ENCODE assay signal across 21 cellular contexts in genomic region chr3:149382518-149382917, GRCh38. TPM values are rescaled to one million over a fixed set of nuclear protein-coding genes. Genes with fewer than 3 reads are reported as not detected.
A peak's percentile ranks its signal among the peaks of the same experiment; 100 is the strongest.
DNase-seq lines count a peak whose midpoint lies in the region; ATAC-seq and TF ChIP-seq lines count a peak whose summit lies in the region.
"Had no signal": no experiment of that assay in that cellular context is flagged by ENCODE, and none has a peak within 500 bp of the region (broad histone marks: within the 10 kb centered on the region; RNA-seq: fewer than 3 reads in every experiment).

No MANE protein-coding gene starts in this region.

- peak overlapping the region; percentile 61 for H3K9ac ChIP-seq in PC-3 (ENCODE audit: low read length)

- intact Hi-C loops in PC-3 (cut with micrococcal nuclease), result no loop called here
- intact Hi-C loops in lower lobe of right lung (cut with DNase I), result no loop called here

- BruUV-seq in PC-3 (replicated peaks; lab: Mats Ljungman, UMichigan), result no TSS peak

- in situ Hi-C loops in brain microvascular endothelial cell (cut with HindIII; ENCODE audit: low pct_ligation_motif_present, low sequenced_read_pairs), result no loop called here

- no peak for ATAC-seq in PC-3
- no peak for ATAC-seq in lower lobe of right lung
- ATAC-seq in thoracic aorta (ENCODE audit: insufficient number of reproducible peaks, low FRiP score, low read depth), result no peak
- no peak for ATAC-seq in GM21619 (IDR thresholded peaks at IDR 0.05; ENCODE audit: unreplicated experiment)
- ATAC-seq in GM21737 (IDR thresholded peaks at IDR 0.05; ENCODE audit: unreplicated experiment), result no peak
- ATAC-seq: left lung; stimulated activated naive CD8-positive, alpha-beta T cell treated with anti-CD3 and anti-CD28 coated beads, Interleukin-15, Interleukin-2, amounts not matched to agents 100 U/mL and 50 U/mL, for 24 hours; WTC11 had no signal

- H2AFZ ChIP-seq in PC-3 (ENCODE audit: low read length), result no peak overlapping the region

- POLR2A ChIA-PET in PC-3 (lab: Charles Lee; ENCODE audit: unreplicated experiment), result interaction anchor here (0.6 to 0.9 kb wide), 3 partner anchors 8 to 140 kb away, joined by 3 to 4 read pairs (median 4); no protein-coding TSS in a partner anchor

- H3K27me3 ChIP-seq in PC-3 (ENCODE audit: low read length) (no peaks in the 10 kb centered on the region), brain microvascular endothelial cell (replicated peaks) (no peaks in the 10 kb centered on the region), lower lobe of right lung (ENCODE audit: low read depth) (no peaks in the 10 kb centered on the region), thoracic aorta (replicated peaks; ENCODE audit: insufficient read depth) (no peaks in the 10 kb centered on the region)
- H3K27me3 ChIP-seq: left lung, spleen, thyroid gland had no signal

- DNase-seq in PC-3 (no peak), brain microvascular endothelial cell (peak; percentile 65), lower lobe of right lung (no peak), thoracic aorta (ENCODE audit: low spot score) (no peak), amniotic stem cell (lab: John Stamatoyannopoulos, UW) (no peak)
- DNase-seq: activated CD4-positive, alpha-beta memory T cell treated with anti-CD3 and anti-CD28 coated beads for 36 hours; activated effector memory CD4-positive, alpha-beta T cell treated with anti-CD3 and anti-CD28 coated beads, Interleukin-2, amount 50 U/mL, for 16 hours; activated T-cell treated with anti-CD3 and anti-CD28 coated beads for 4 hours; left lung; NCI-H1417; NCI-H2107; NCI-H524; spleen; stimulated activated CD4-positive, alpha-beta T cell treated with anti-CD3 and anti-CD28 coated beads, Interleukin-4, amount 100 ng/mL, for 1 hour; stimulated activated naive CD8-positive, alpha-beta T cell treated with anti-CD3 and anti-CD28 coated beads, Interleukin-15, Interleukin-2, amounts not matched to agents 100 U/mL and 50 U/mL, for 24 hours; thyroid gland had no signal

- 0 out of 2 replicates have a peak, but pooled peaks cover 8% of the 10 kb centered on the region for H3K79me2 ChIP-seq in PC-3 (ENCODE audit: low read length)

- H3F3A ChIP-seq in PC-3 (ENCODE audit: low read length, unreplicated experiment), result peaks cover 20% of the 10 kb centered on the region

- H3K4me3 ChIP-seq in PC-3 (ENCODE audit: low read length), result no peak overlapping the region
- H3K4me3 ChIP-seq in brain microvascular endothelial cell (ENCODE audit: low read depth, low read length), result no peak overlapping the region
- no peak overlapping the region for H3K4me3 ChIP-seq in lower lobe of right lung
- no peak overlapping the region for H3K4me3 ChIP-seq in thoracic aorta
- H3K4me3 ChIP-seq: left lung, spleen, thyroid gland had no signal

- peak overlapping the region; percentile 87 for H3K27ac ChIP-seq in PC-3 (ENCODE audit: low read length)
- H3K27ac ChIP-seq in brain microvascular endothelial cell, result peak overlapping the region; percentile 75
- H3K27ac ChIP-seq in lower lobe of right lung, result peak overlapping the region; percentile 31
- H3K27ac ChIP-seq in thoracic aorta, result peak overlapping the region; percentile 26 to 48
- H3K27ac ChIP-seq: HL-60, left lung, thyroid gland had no signal

- H3K9me2 ChIP-seq in PC-3 (replicated peaks; ENCODE audit: low read length), result no peaks in the 10 kb centered on the region

- H4K20me1 ChIP-seq in PC-3 (ENCODE audit: low read length), result no peaks in the 10 kb centered on the region

- peak overlapping the region; percentile 53 for H3K4me2 ChIP-seq in PC-3 (ENCODE audit: low read length)

- H3K4me1 ChIP-seq in PC-3 (ENCODE audit: insufficient read depth, low read length) (peaks cover 70% of the 10 kb centered on the region), lower lobe of right lung (peaks cover 43% of the 10 kb centered on the region), thoracic aorta (ENCODE audit: control insufficient read depth in 1 of 2, low read depth in 2 of 2) (peaks cover 13 to 57% of the 10 kb centered on the region in 2 donors)

- H3K36me3 ChIP-seq in PC-3 (ENCODE audit: low read depth, low read length) (no peaks in the 10 kb centered on the region), brain microvascular endothelial cell (replicated peaks) (no peaks in the 10 kb centered on the region), lower lobe of right lung (no peaks in the 10 kb centered on the region), thoracic aorta (no peaks in the 10 kb centered on the region)
- H3K36me3 ChIP-seq: left lung, spleen, thyroid gland had no signal

- CTCF ChIA-PET in PC-3 (lab: Charles Lee), result no interaction called here

- H3K9me3 ChIP-seq in PC-3 (ENCODE audit: low read length) (no peaks in the 10 kb centered on the region), lower lobe of right lung (no peaks in the 10 kb centered on the region), thoracic aorta (no peaks in the 10 kb centered on the region)
- H3K9me3 ChIP-seq: left lung, spleen, thyroid gland had no signal

- no peak for TF ChIP-seq CTCF in PC-3 (conservative IDR thresholded peaks at IDR 0.05; ENCODE audit: low read depth, low read length)
- no peak for TF ChIP-seq CTCF in brain microvascular endothelial cell (IDR thresholded peaks at IDR 0.05; ENCODE audit: low read depth, low read length, missing control alignments)
- no peak for TF ChIP-seq CTCF in lower lobe of right lung (IDR thresholded peaks at IDR 0.05)
- no peak for TF ChIP-seq CTCF in thoracic aorta (IDR thresholded peaks at IDR 0.05)

RNA-seq across cellular contexts. Expression of gene TM4SF1, which starts 5.1 kb away (rescaled TPM):
- total RNA-seq in PC-3 (2014; rRNA removed) (408 and 535 TPM in 2 replicates), lower lobe of right lung (146 TPM), thoracic aorta (100 to 1,000 TPM; 227 to 342 TPM)

RNA-seq across cellular contexts. Expression of gene TM4SF18, which starts 49.1 kb away (rescaled TPM):
- 0.06 and 0.40 TPM in 2 replicates for total RNA-seq in PC-3 (2014; rRNA removed)
- total RNA-seq in lower lobe of right lung, result 6.5 TPM
- total RNA-seq in thoracic aorta, result 1 to 10 TPM; 1.9 to 4.9 TPM
- total RNA-seq: activated CD4-positive, alpha-beta memory T cell treated with anti-CD3 and anti-CD28 coated beads for 36 hours; fibroblast of villous mesenchyme had no signal

Comparison
In these comparisons a context has a peak if more than half of its experiments do, and no peak if none do; other contexts are left out.
1. H3K27ac ChIP-seq: peak in every context shown above with its lines; median percentile 87 in PC-3; 75 in brain microvascular endothelial cell; 37 in thoracic aorta; 31 in lower lobe of right lung.